ENCODE assay signal across 8 cellular contexts in the genomic region with DNA sequence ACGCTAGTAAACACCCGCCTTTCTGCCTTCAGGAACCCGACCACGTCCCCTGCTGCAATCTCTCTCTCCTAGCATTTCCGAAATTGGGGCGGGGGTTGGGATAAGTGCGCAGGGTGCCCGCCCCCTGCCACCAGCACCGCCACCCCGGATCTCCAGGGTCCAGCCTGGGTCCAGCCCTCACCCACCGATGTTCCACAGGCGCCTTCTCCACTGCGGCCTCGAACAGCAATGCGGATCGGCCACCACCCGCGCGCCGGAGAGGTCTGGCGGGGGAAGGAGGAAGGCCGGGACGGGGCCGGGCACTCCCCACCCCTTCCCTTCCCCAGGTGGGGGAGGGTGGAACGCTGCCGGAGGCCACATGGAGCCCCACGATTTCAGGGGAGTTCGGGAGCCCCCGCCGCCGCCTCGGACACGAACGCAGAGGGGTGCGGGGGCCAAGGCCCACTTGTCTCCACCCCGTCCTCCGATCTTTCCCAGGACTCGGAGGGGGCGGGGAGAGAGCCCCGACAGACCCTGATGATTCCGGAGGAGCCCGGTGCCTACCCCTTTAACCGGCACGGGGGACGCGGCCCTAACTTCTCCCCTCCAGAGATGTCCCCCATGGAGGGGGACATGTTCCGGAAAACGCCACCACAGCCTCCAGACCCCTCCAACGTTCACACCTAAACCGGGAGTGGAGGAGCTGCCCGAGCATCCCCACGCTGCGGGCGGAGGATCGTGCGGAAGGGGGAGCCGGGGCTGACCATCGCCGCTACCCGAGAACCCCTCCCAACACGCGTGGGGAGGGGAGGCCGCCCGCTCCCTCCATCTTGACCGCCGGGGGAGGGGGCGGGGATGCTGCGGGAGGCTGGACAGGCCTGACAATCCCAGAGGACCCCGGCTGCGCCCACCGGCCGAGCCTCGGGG. TPM values are rescaled to one million over a fixed set of nuclear protein-coding genes. Genes with fewer than 3 reads are reported as not detected.
DNase-seq lines count a peak whose midpoint lies in the region; ATAC-seq and TF ChIP-seq lines count a peak whose summit lies in the region.

No MANE protein-coding gene starts in this region.

- under 1% methylated on average over 20 of the region's 73 CpGs for WGBS in SK-N-SH (ENCODE audit: low lambda C conversion rate)

- peaks cover 40% of the 10 kb centered on the region for H3F3A ChIP-seq in SK-N-SH (replicated peaks; ENCODE audit: insufficient read depth)

- POLR2A ChIA-PET in SK-N-SH (lab: Yijun Ruan, JAX), result interaction anchor here (0.5 to 0.6 kb wide), 2 partner anchors 56 to 96 kb away, joined by 3 to 4 read pairs; no protein-coding TSS in a partner anchor

- peak overlapping the region; percentile 81 to 95 for H3K4me3 ChIP-seq in SK-N-SH (ENCODE audit: low read depth in 2 of 2, low read length in 1 of 2)
- H3K4me3 ChIP-seq in right atrium auricular region, result peak overlapping the region; percentile 92 to 96

- peak; percentile 49 for DNase-seq in NCI-H748 (lab: John Stamatoyannopoulos, UW; ENCODE audit: unreplicated experiment)
- no peak for DNase-seq in NCI-H748 treated with DMSO at 0.1 percent for 48 hours (lab: John Stamatoyannopoulos, UW)
- DNase-seq in SK-N-SH, result peak; percentile 88
- no peak for DNase-seq in right atrium auricular region (ENCODE audit: low spot score)
- peak; percentile 88 for DNase-seq in posterior vena cava (ENCODE audit: low spot score)
- no peak for DNase-seq in AML-193 (lab: John Stamatoyannopoulos, UW)

- no peak overlapping the region for H2AFZ ChIP-seq in SK-N-SH (ENCODE audit: low read depth)

- H3K36me3 ChIP-seq in SK-N-SH (replicated peaks in 1 of 2; ENCODE audit: control insufficient read depth in 1 of 2, insufficient read depth in 2 of 2, low read length in 1 of 2) (peaks cover 0 to 9% of the 10 kb centered on the region in 2 experiments), right atrium auricular region (no peaks in the 10 kb centered on the region)

- no peak for TF ChIP-seq RAD21 in SK-N-SH (IDR thresholded peaks at IDR 0.05; ENCODE audit: low read length)

- no peaks in the 10 kb centered on the region for H3K9me2 ChIP-seq in SK-N-SH

- peaks cover 65% of the 10 kb centered on the region for H3K79me2 ChIP-seq in SK-N-SH (ENCODE audit: insufficient read depth)

- H3K27me3 ChIP-seq in SK-N-SH (ENCODE audit: insufficient read depth) (no peaks in the 10 kb centered on the region), right atrium auricular region (no peaks in the 10 kb centered on the region)

- no peak for TF ChIP-seq EP300 in SK-N-SH (IDR thresholded peaks at IDR 0.05; ENCODE audit: borderline replicate concordance in 1 of 2, low read depth in 1 of 2, low read length in 1 of 2)

- peaks cover 53% of the 10 kb centered on the region for H4K20me1 ChIP-seq in SK-N-SH (ENCODE audit: insufficient read depth)

- no peaks in the 10 kb centered on the region for H3K9me3 ChIP-seq in SK-N-SH
- H3K9me3 ChIP-seq in right atrium auricular region, result no peaks in the 10 kb centered on the region

- H3K4me2 ChIP-seq in SK-N-SH, result peak overlapping the region; percentile 83

- H3K4me1 ChIP-seq in SK-N-SH (ENCODE audit: control insufficient read depth in 1 of 2, insufficient read depth in 2 of 2, low read depth in 1 of 2, low read length in 1 of 2), result peaks cover 8 to 16% of the 10 kb centered on the region in 2 experiments; a peak in 3 of 4 replicates
- peaks cover 0 to 46% of the 10 kb centered on the region in 2 donors for H3K4me1 ChIP-seq in right atrium auricular region

- no peak for TF ChIP-seq CTCF in SK-N-SH (IDR thresholded peaks at IDR 0.05)
- TF ChIP-seq CTCF in right atrium auricular region (IDR thresholded peaks at IDR 0.05), result no peak

- intact Hi-C loops in posterior vena cava (cut with DNase I), result no loop called here

- H3K27ac ChIP-seq in SK-N-SH (ENCODE audit: low read depth in 2 of 2, low read length in 1 of 2), result peak overlapping the region; percentile 74 to 98
- H3K27ac ChIP-seq in angular gyrus (ENCODE audit: low read depth, low read length), result peak overlapping the region; percentile 76
- peak overlapping the region; percentile 93 to 96 for H3K27ac ChIP-seq in right atrium auricular region

- H3K9ac ChIP-seq in SK-N-SH, result peak overlapping the region; percentile 93

- peak; percentile 19 for ATAC-seq in HG03108 (IDR thresholded peaks at IDR 0.05; ENCODE audit: unreplicated experiment)

- CTCF ChIA-PET in SK-N-SH (lab: Yijun Ruan, JAX), result interaction anchor here (1.0 kb wide), 1 partner anchor 201 kb away, joined by 3 read pairs; no protein-coding TSS in a partner anchor

TF ChIP-seq in SK-N-SH, 30 proteins besides CTCF, POLR2A, EP300 and RAD21 (continues in another document):
- TF ChIP-seq GATA2 (CRISPR knock-in tag; IDR thresholded peaks at IDR 0.05) (no peak), SMC3 (IDR thresholded peaks at IDR 0.05; ENCODE audit: low read depth, low read length) (no peak), RCOR1 (IDR thresholded peaks at IDR 0.05; ENCODE audit: low read length) (no peak), JUND (IDR thresholded peaks at IDR 0.05) (no peak), YY1 (IDR thresholded peaks at IDR 0.05; ENCODE audit: low read depth) (0 out of 2 replicates have a peak, but pooled peaks have one; percentile 52), RXRA (IDR thresholded peaks at IDR 0.05; ENCODE audit: borderline replicate concordance, low read depth) (no peak), MXI1 (IDR thresholded peaks at IDR 0.05; ENCODE audit: low read depth, low read length) (no peak), NFIC (IDR thresholded peaks at IDR 0.05; ENCODE audit: borderline replicate concordance) (no peak), ELF1 (IDR thresholded peaks at IDR 0.05) (no peak), MAX (IDR thresholded peaks at IDR 0.05; ENCODE audit: low read depth) (peak; percentile 6; the same call in 1 of the 2 replicates), PBX3 (IDR thresholded peaks at IDR 0.05) (no peak), USF2 (IDR thresholded peaks at IDR 0.05; ENCODE audit: borderline replicate concordance, low read depth, low read length) (no peak), TEAD4 (IDR thresholded peaks at IDR 0.05; ENCODE audit: borderline replicate concordance, insufficient read depth) (no peak), FOXJ3 (CRISPR knock-in tag; IDR thresholded peaks at IDR 0.05) (peak; percentile 22; the same call in 1 of the 2 replicates), TCF12 (IDR thresholded peaks at IDR 0.05) (no peak), EZH2phosphoT487 (IDR thresholded peaks at IDR 0.05; ENCODE audit: borderline replicate concordance, low read depth) (no peak)
- TF ChIP-seq, protein P1, sequence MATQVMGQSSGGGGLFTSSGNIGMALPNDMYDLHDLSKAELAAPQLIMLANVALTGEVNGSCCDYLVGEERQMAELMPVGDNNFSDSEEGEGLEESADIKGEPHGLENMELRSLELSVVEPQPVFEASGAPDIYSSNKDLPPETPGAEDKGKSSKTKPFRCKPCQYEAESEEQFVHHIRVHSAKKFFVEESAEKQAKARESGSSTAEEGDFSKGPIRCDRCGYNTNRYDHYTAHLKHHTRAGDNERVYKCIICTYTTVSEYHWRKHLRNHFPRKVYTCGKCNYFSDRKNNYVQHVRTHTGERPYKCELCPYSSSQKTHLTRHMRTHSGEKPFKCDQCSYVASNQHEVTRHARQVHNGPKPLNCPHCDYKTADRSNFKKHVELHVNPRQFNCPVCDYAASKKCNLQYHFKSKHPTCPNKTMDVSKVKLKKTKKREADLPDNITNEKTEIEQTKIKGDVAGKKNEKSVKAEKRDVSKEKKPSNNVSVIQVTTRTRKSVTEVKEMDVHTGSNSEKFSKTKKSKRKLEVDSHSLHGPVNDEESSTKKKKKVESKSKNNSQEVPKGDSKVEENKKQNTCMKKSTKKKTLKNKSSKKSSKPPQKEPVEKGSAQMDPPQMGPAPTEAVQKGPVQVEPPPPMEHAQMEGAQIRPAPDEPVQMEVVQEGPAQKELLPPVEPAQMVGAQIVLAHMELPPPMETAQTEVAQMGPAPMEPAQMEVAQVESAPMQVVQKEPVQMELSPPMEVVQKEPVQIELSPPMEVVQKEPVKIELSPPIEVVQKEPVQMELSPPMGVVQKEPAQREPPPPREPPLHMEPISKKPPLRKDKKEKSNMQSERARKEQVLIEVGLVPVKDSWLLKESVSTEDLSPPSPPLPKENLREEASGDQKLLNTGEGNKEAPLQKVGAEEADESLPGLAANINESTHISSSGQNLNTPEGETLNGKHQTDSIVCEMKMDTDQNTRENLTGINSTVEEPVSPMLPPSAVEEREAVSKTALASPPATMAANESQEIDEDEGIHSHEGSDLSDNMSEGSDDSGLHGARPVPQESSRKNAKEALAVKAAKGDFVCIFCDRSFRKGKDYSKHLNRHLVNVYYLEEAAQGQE (IDR thresholded peaks at IDR 0.05; ENCODE audit: low read depth, low read length), result no peak

RNA-seq across cellular contexts. Expression of gene ATXN2, which starts 1.1 kb away (rescaled TPM):
- polyA plus RNA-seq in SK-N-SH (2012; rRNA removed), result 22.8 and 35.7 TPM in 2 replicates
- polyA plus RNA-seq in SK-N-SH (2012; cell fraction: cytosol; rRNA removed), result 25.2 and 31.2 TPM in 2 replicates
- 114 and 133 TPM in 2 replicates for polyA plus RNA-seq in SK-N-SH (2012; cell fraction: nucleus; rRNA removed)
- total RNA-seq in right atrium auricular region, result 10 to 100 TPM; 33.4 to 36.6 TPM
- total RNA-seq in posterior vena cava, result 10 to 100 TPM; 57.8 to 64.4 TPM

Comparison
In these comparisons a context has a peak if more than half of its experiments do, and no peak if none do; other contexts are left out.
1. DNase-seq: peak in NCI-H748 (single experiment), SK-N-SH (single experiment) and posterior vena cava (single experiment); none in NCI-H748 treated with DMSO at 0.1 percent for 48 hours (single experiment), right atrium auricular region (single experiment) and AML-193 (0 of 2).
2. Peak in every context shown above with its lines, with median percentiles within 50 percentile points of each other: H3K27ac ChIP-seq.